Comparison of ENCODE assay signal across 13 cellular contexts in the genomic region with DNA sequence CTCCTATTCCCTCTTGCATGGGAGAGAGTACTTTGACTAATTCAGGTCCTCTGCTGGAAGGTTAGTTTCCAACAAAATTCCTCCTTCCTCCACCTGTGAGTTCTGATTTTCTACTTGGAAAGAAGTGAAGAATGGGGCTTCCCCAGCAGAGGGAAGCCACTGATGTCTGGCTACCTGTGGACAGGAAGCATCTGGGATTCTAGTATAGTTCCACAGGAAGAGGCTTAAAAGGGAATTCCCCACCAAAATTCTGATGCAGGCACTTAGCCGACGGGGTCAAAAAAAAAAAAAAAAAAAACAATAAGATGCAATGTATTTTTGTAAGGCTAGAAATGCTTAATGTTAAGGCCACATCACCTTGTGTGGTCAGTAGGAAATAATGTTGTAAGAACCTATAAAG. TPM values are rescaled to one million over a fixed set of nuclear protein-coding genes. Genes with fewer than 3 reads are reported as not detected.
DNase-seq lines count a peak whose midpoint lies in the region; ATAC-seq, FAIRE-seq and TF ChIP-seq lines count a peak whose summit lies in the region.
"Had no signal": no experiment of that assay in that cellular context is flagged by ENCODE, and none has a peak within 500 bp of the region (broad histone marks: within the 10 kb centered on the region; RNA-seq: fewer than 3 reads in every experiment).

No MANE protein-coding gene starts in this region.

- TF ChIP-seq POLR2A in K562 (conservative IDR thresholded peaks at IDR 0.05): no peak
- TF ChIP-seq POLR2A in suprapubic skin (IDR thresholded peaks at IDR 0.05): no peak

- POLR2A ChIA-PET in activated CD4-positive, alpha-beta memory T cell treated with anti-CD3 and anti-CD28 coated beads, Interleukin-2, amount 10 ng/mL, durations not matched to agents 7 days and 5 days (lab: Charles Lee): interaction anchor here (0.9 to 1.7 kb wide), 4 partner anchors 10 to 201 kb away, joined by 3 to 6 read pairs (median 4); a partner anchor contains a TSS
- POLR2A ChIA-PET in activated CD4-positive, alpha-beta memory T cell treated with anti-CD3 and anti-CD28 coated beads for 36 hours (lab: Charles Lee): interaction anchor here (1.2 kb wide), 1 partner anchor 9 kb away, joined by 6 read pairs; no protein-coding TSS in a partner anchor
- POLR2A ChIA-PET in K562 (lab: Yijun Ruan, JAX): interaction anchor here (1.0 kb wide), 1 partner anchor 76 kb away, joined by 3 read pairs; no protein-coding TSS in a partner anchor

- no peak for ATAC-seq in K562
- no peak for ATAC-seq in lower lobe of right lung
- no peak for ATAC-seq in pancreas

- no peaks in the 10 kb centered on the region; the same call in 1 of the 2 replicates for H4K20me1 ChIP-seq in K562 (replicated peaks; ENCODE audit: control insufficient read depth, insufficient read depth, low read length)

- H3K4me3 ChIP-seq in K562 (no peak overlapping the region), lower lobe of right lung (no peak overlapping the region), suprapubic skin (no peak overlapping the region), pancreas (no peak overlapping the region), small intestine (ENCODE audit: low read depth in 1 of 2, low read length in 2 of 2) (no peak overlapping the region)

- TF ChIP-seq EP300 in K562 (IDR thresholded peaks at IDR 0.05; ENCODE audit: low read length): no peak
- TF ChIP-seq EP300 in suprapubic skin (IDR thresholded peaks at IDR 0.05): no peak

- H3K27ac ChIP-seq in K562 (ENCODE audit: extremely low read depth, low read depth, low read length) (no peak overlapping the region), lower lobe of right lung (peak overlapping the region; percentile 66), suprapubic skin (peak overlapping the region; percentile 83), pancreas (peak overlapping the region in 2 of 4 donors; percentile 51 to 58), small intestine (ENCODE audit: low read depth in 1 of 2, low read length in 1 of 2) (no peak overlapping the region)

- H3K4me3 Mint-ChIP-seq in activated CD4-positive, alpha-beta memory T cell treated with anti-CD3 and anti-CD28 coated beads, Interleukin-2, amount 10 ng/mL, durations not matched to agents 7 days and 5 days: no peak overlapping the region
- H3K4me3 Mint-ChIP-seq in activated CD4-positive, alpha-beta memory T cell treated with anti-CD3 and anti-CD28 coated beads for 36 hours: no peak overlapping the region
- no peak overlapping the region for H3K4me3 Mint-ChIP-seq in T-helper 2 cell treated with Interferon-gamma antibody and Interleukin-4, amounts not matched to agents 5 μg/mL and 100 μg/mL, for 36 hours

- peak overlapping the region; percentile 31 for H3K27ac Mint-ChIP-seq in activated CD4-positive, alpha-beta memory T cell treated with anti-CD3 and anti-CD28 coated beads, Interleukin-2, amount 10 ng/mL, durations not matched to agents 7 days and 5 days
- H3K27ac Mint-ChIP-seq in activated CD4-positive, alpha-beta memory T cell treated with anti-CD3 and anti-CD28 coated beads for 36 hours: no peak overlapping the region
- H3K27ac Mint-ChIP-seq in T-helper 2 cell treated with Interferon-gamma antibody and Interleukin-4, amounts not matched to agents 5 μg/mL and 100 μg/mL, for 36 hours: no peak overlapping the region

- H3K36me3 ChIP-seq in K562 (ENCODE audit: control insufficient read depth, insufficient read depth, low read length) (peaks cover 99% of the 10 kb centered on the region), lower lobe of right lung (peaks cover 80% of the 10 kb centered on the region), suprapubic skin (peaks cover 37% of the 10 kb centered on the region), pancreas (peaks cover 0 to 5% (median 0%) of the 10 kb centered on the region in 3 donors), small intestine (ENCODE audit: control insufficient read depth in 2 of 2, insufficient read depth in 2 of 2, low read length in 2 of 2) (peaks cover 10 to 37% of the 10 kb centered on the region in 2 donors)

- H3K9me3 ChIP-seq in K562 (replicated peaks; ENCODE audit: control insufficient read depth, insufficient read depth, low read depth, low read length): no peaks in the 10 kb centered on the region
- no peaks in the 10 kb centered on the region for H3K9me3 ChIP-seq in lower lobe of right lung
- H3K9me3 ChIP-seq in suprapubic skin: no peaks in the 10 kb centered on the region
- no peaks in the 10 kb centered on the region for H3K9me3 ChIP-seq in pancreas
- H3K9me3 ChIP-seq in small intestine (ENCODE audit: control insufficient read depth, low read depth): no peaks in the 10 kb centered on the region

- in situ Hi-C loops in K562 (cut with MboI): loop anchor here (5.0 kb wide), 1 partner anchor 100 kb away; a partner anchor contains a TSS

- CTCF ChIA-PET in activated CD4-positive, alpha-beta memory T cell treated with anti-CD3 and anti-CD28 coated beads, Interleukin-2, amount 10 ng/mL, durations not matched to agents 7 days and 5 days (lab: Charles Lee): interaction anchor here (1.2 to 6.1 kb wide), 9 partner anchors 7 to 202 kb away, joined by 3 to 57 read pairs (median 8); a partner anchor contains a TSS
- CTCF ChIA-PET in activated CD4-positive, alpha-beta memory T cell treated with anti-CD3 and anti-CD28 coated beads for 36 hours (lab: Charles Lee): interaction anchor here (1.1 to 9.1 kb wide), 11 partner anchors 10 to 202 kb away, joined by 3 to 139 read pairs (median 10); a partner anchor contains a TSS
- CTCF ChIA-PET in K562 (lab: Yijun Ruan, JAX; ENCODE audit: low intra/inter-chr PET ratio): interaction anchor here (0.6 kb wide), 1 partner anchor 110 kb away, joined by 3 read pairs; no protein-coding TSS in a partner anchor

- H3K9me1 ChIP-seq in K562 (ENCODE audit: control insufficient read depth, insufficient read depth, low read length): no peaks in the 10 kb centered on the region

- no peaks in the 10 kb centered on the region for H3K79me2 ChIP-seq in K562 (ENCODE audit: control insufficient read depth, insufficient read depth, low read length)

- H3K9ac ChIP-seq in K562 (ENCODE audit: insufficient read depth in 1 of 2, low read depth in 2 of 2, low read length in 2 of 2): no peak overlapping the region

- no peak overlapping the region for H2AFZ ChIP-seq in K562 (ENCODE audit: low read depth, low read length)

- H3K27me3 ChIP-seq in K562 (ENCODE audit: control insufficient read depth in 2 of 2, insufficient read depth in 2 of 2, low read length in 2 of 2): no peaks in the 10 kb centered on the region
- no peaks in the 10 kb centered on the region for H3K27me3 ChIP-seq in lower lobe of right lung (ENCODE audit: low read depth)
- no peaks in the 10 kb centered on the region for H3K27me3 ChIP-seq in suprapubic skin
- H3K27me3 ChIP-seq in pancreas: no peaks in the 10 kb centered on the region
- no peaks in the 10 kb centered on the region for H3K27me3 ChIP-seq in small intestine (ENCODE audit: control insufficient read depth in 2 of 2, insufficient read depth in 2 of 2, low read length in 2 of 2)

- H3K4me1 Mint-ChIP-seq in activated CD4-positive, alpha-beta memory T cell treated with anti-CD3 and anti-CD28 coated beads, Interleukin-2, amount 10 ng/mL, durations not matched to agents 7 days and 5 days: peaks cover 25% of the 10 kb centered on the region
- H3K4me1 Mint-ChIP-seq in activated CD4-positive, alpha-beta memory T cell treated with anti-CD3 and anti-CD28 coated beads for 36 hours (ENCODE audit: low read depth): peaks cover 36% of the 10 kb centered on the region
- H3K4me1 Mint-ChIP-seq in T-helper 2 cell treated with Interferon-gamma antibody and Interleukin-4, amounts not matched to agents 5 μg/mL and 100 μg/mL, for 36 hours (ENCODE audit: low read depth): peaks cover 13% of the 10 kb centered on the region

- no peak for DNase-seq in activated CD4-positive, alpha-beta memory T cell treated with anti-CD3 and anti-CD28 coated beads, Interleukin-2, amount 10 ng/mL, durations not matched to agents 7 days and 5 days
- DNase-seq in activated CD4-positive, alpha-beta memory T cell treated with anti-CD3 and anti-CD28 coated beads for 36 hours: no peak
- DNase-seq in K562 (ENCODE audit: extremely low read depth in 1 of 4, low spot score in 3 of 4): no peak
- DNase-seq in lower lobe of right lung: no peak
- no peak for DNase-seq in suprapubic skin (ENCODE audit: low spot score in 2 of 2)
- DNase-seq in pancreas: no peak
- DNase-seq in T-helper 2 cell treated with Interferon-gamma antibody and Interleukin-4, amounts not matched to agents 5 μg/mL and 100 μg/mL, for 36 hours (ENCODE audit: low spot score): no peak
- no peak for DNase-seq in small intestine
- DNase-seq: 8988T; activated CD4-positive, alpha-beta T cell treated with anti-CD3 and anti-CD28 coated beads for 1 hour; EL; kidney; NCI-H2227 treated with DMSO at 0.1 percent for 48 hours had no signal

- TF ChIP-seq RAD21 in K562 (CRISPR knock-in tag; conservative IDR thresholded peaks at IDR 0.05 in 1 of 2, IDR thresholded peaks at IDR 0.05 in 1 of 2): no peak

- no peaks in the 10 kb centered on the region for H3K27me3 Mint-ChIP-seq in activated CD4-positive, alpha-beta memory T cell treated with anti-CD3 and anti-CD28 coated beads, Interleukin-2, amount 10 ng/mL, durations not matched to agents 7 days and 5 days
- H3K27me3 Mint-ChIP-seq in activated CD4-positive, alpha-beta memory T cell treated with anti-CD3 and anti-CD28 coated beads for 36 hours: no peaks in the 10 kb centered on the region
- H3K27me3 Mint-ChIP-seq in T-helper 2 cell treated with Interferon-gamma antibody and Interleukin-4, amounts not matched to agents 5 μg/mL and 100 μg/mL, for 36 hours (ENCODE audit: low read depth): no peaks in the 10 kb centered on the region

- H3K4me1 ChIP-seq in K562 (replicated peaks in 1 of 2; ENCODE audit: control insufficient read depth in 2 of 2, insufficient read depth in 2 of 2, low read length in 2 of 2) (peaks cover 0 to 7% of the 10 kb centered on the region in 2 experiments; a peak in 2 of 5 replicates), lower lobe of right lung (peaks cover 74% of the 10 kb centered on the region), suprapubic skin (peaks cover 63% of the 10 kb centered on the region), pancreas (peaks cover 5 to 26% (median 11%) of the 10 kb centered on the region in 3 donors), small intestine (ENCODE audit: control insufficient read depth in 2 of 2, insufficient read depth in 1 of 2, low read depth in 1 of 2, low read length in 1 of 2) (peaks cover 2 to 4% of the 10 kb centered on the region in 2 donors)

- H3K4me2 ChIP-seq in K562 (ENCODE audit: insufficient read depth, low read length): no peak overlapping the region

- BruUV-seq in K562 (replicated peaks; lab: Mats Ljungman, UMichigan): TSS peak; percentile 6

- intact Hi-C loops in activated CD4-positive, alpha-beta memory T cell treated with anti-CD3 and anti-CD28 coated beads for 36 hours (cut with micrococcal nuclease): no loop called here
- intact Hi-C loops in K562 (cut with micrococcal nuclease) (loop anchor here (5.0 kb wide), 1 partner anchor 110 kb away; a partner anchor contains a TSS), lower lobe of right lung (cut with DNase I) (no loop called here), pancreas (cut with DNase I) (loop anchor here in 1 of 3 donors (10.0 kb wide), 1 partner anchor 108 kb away; a partner anchor contains a TSS)

- H3K36me3 Mint-ChIP-seq in activated CD4-positive, alpha-beta memory T cell treated with anti-CD3 and anti-CD28 coated beads, Interleukin-2, amount 10 ng/mL, durations not matched to agents 7 days and 5 days (ENCODE audit: low read depth): peaks cover 93% of the 10 kb centered on the region
- H3K36me3 Mint-ChIP-seq in activated CD4-positive, alpha-beta memory T cell treated with anti-CD3 and anti-CD28 coated beads for 36 hours: peaks cover 63% of the 10 kb centered on the region
- H3K36me3 Mint-ChIP-seq in T-helper 2 cell treated with Interferon-gamma antibody and Interleukin-4, amounts not matched to agents 5 μg/mL and 100 μg/mL, for 36 hours (ENCODE audit: low read depth): peaks cover 71% of the 10 kb centered on the region

- TF ChIP-seq CTCF in K562 (IDR thresholded peaks at IDR 0.05 in 2 of 3, conservative IDR thresholded peaks at IDR 0.05 in 1 of 3; ENCODE audit: insufficient read depth in 2 of 3, low read depth in 1 of 3, low read length in 3 of 3) (no peak), lower lobe of right lung (IDR thresholded peaks at IDR 0.05) (no peak), suprapubic skin (IDR thresholded peaks at IDR 0.05) (no peak), pancreas (IDR thresholded peaks at IDR 0.05) (no peak)

- WGBS in K562 (ENCODE audit: insufficient coverage, low coverage, missing lambda C conversion rate): 90% methylated on average over 2 of the region's 2 CpGs
- 38% methylated on average over 2 of the region's 2 CpGs for WGBS in suprapubic skin
- WGBS in pancreas, 2 donors: 71 to 76% methylated on average over 2 of the region's 2 CpGs
- 52 to 72% (median 69%) methylated on average over 2 of the region's 2 CpGs for WGBS in small intestine, 3 donors

- FAIRE-seq in K562 (lab: Jason Lieb, UNC) (no peak), pancreas (lab: Jason Lieb, UNC) (no peak), small intestine (lab: Jason Lieb, UNC) (no peak)
- FAIRE-seq: kidney had no signal

- no peaks in the 10 kb centered on the region for H3K9me3 Mint-ChIP-seq in activated CD4-positive, alpha-beta memory T cell treated with anti-CD3 and anti-CD28 coated beads, Interleukin-2, amount 10 ng/mL, durations not matched to agents 7 days and 5 days
- H3K9me3 Mint-ChIP-seq in activated CD4-positive, alpha-beta memory T cell treated with anti-CD3 and anti-CD28 coated beads for 36 hours: no peaks in the 10 kb centered on the region
- H3K9me3 Mint-ChIP-seq in T-helper 2 cell treated with Interferon-gamma antibody and Interleukin-4, amounts not matched to agents 5 μg/mL and 100 μg/mL, for 36 hours: no peaks in the 10 kb centered on the region

RNA-seq across cellular contexts. Expression of a gene that starts 33.4 kb away (rescaled TPM):
- not detected for total RNA-seq in activated CD4-positive, alpha-beta memory T cell treated with anti-CD3 and anti-CD28 coated beads, Interleukin-2, amount 10 ng/mL, durations not matched to agents 7 days and 5 days
- total RNA-seq in activated CD4-positive, alpha-beta memory T cell treated with anti-CD3 and anti-CD28 coated beads for 36 hours: not detected
- 0.14 TPM in 1 of 2 replicates, not detected in the other for total RNA-seq in K562 (2011; cell fraction: chromatin; rRNA removed; ENCODE audit: low replicate concordance)
- total RNA-seq in K562 (2011; cell fraction: nucleolus; rRNA removed): 0.17 TPM in 1 of 2 replicates, not detected in the other
- total RNA-seq in K562 (2011; cell fraction: nucleoplasm; rRNA removed): not detected in 2 replicates
- total RNA-seq in K562 (2014; rRNA removed) (not detected in 2 replicates), K562 (2014; rRNA removed; fragmentation: Illumina TruSeq; extraction: Trizol) (not detected in 2 replicates), K562 (2015; rRNA removed; fragmentation: Illumina TruSeq; extraction: Trizol) (not detected in 2 replicates), K562 (2021) (not detected in 2 replicates), lower lobe of right lung (1.8 TPM), suprapubic skin (10 to 100 TPM in 1 of 4 donors, 1 to 10 TPM in 3; 1.6 to 10.5 (median 3.2) TPM), pancreas (under 1 TPM; 0.17 to 0.98 (median 0.76) TPM)
- polyA plus RNA-seq in K562 (2011; rRNA removed) (not detected in 2 replicates), K562 (2014; fragmentation: Illumina TruSeq; extraction: Trizol) (not detected in 2 replicates), K562 (2014; fragmentation: Nextera tagmentation; extraction: Ambion mirVana) (not detected), K562 (2014; rRNA removed) (not detected in 2 replicates), pancreas (under 1 TPM; 0.09 to 0.61 TPM), small intestine (under 1 TPM in 1 of 3 donors, not detected in 2; 0.07 TPM)
- not detected in 2 replicates for polyA plus RNA-seq in K562 (2011; cell fraction: cytosol; rRNA removed)
- polyA plus RNA-seq in K562 (2011; cell fraction: nucleus; rRNA removed): not detected in 2 replicates
- not detected in 2 replicates for polyA plus RNA-seq in K562 (2012)
- not detected in 2 replicates for polyA minus RNA-seq in K562 (2011; rRNA and poly(A)+ RNA removed)
- not detected in 2 replicates for polyA minus RNA-seq in K562 (2011; cell fraction: cytosol; rRNA and poly(A)+ RNA removed)
- polyA minus RNA-seq in K562 (2011; cell fraction: nucleus; rRNA and poly(A)+ RNA removed): not detected in 2 replicates

RNA-seq across cellular contexts. Expression of a gene that starts 37.5 kb away (rescaled TPM):
- total RNA-seq in activated CD4-positive, alpha-beta memory T cell treated with anti-CD3 and anti-CD28 coated beads, Interleukin-2, amount 10 ng/mL, durations not matched to agents 7 days and 5 days: not detected
- not detected for total RNA-seq in activated CD4-positive, alpha-beta memory T cell treated with anti-CD3 and anti-CD28 coated beads for 36 hours
- not detected in 2 replicates for total RNA-seq in K562 (2011; cell fraction: chromatin; rRNA removed; ENCODE audit: low replicate concordance)
- not detected in 2 replicates for total RNA-seq in K562 (2011; cell fraction: nucleolus; rRNA removed)
- total RNA-seq in K562 (2011; cell fraction: nucleoplasm; rRNA removed): not detected in 2 replicates
- total RNA-seq in K562 (2014; rRNA removed) (0.05 TPM in 1 of 2 replicates, not detected in the other), K562 (2014; rRNA removed; fragmentation: Illumina TruSeq; extraction: Trizol) (not detected in 2 replicates), K562 (2015; rRNA removed; fragmentation: Illumina TruSeq; extraction: Trizol) (not detected in 2 replicates), K562 (2021) (not detected in 2 replicates), lower lobe of right lung (1.5 TPM), suprapubic skin (10 to 100 TPM in 3 of 4 donors, 1 to 10 TPM in 1; 2.7 to 30.6 (median 15.0) TPM), pancreas (1 to 10 TPM in 3 of 6 donors, under 1 TPM in 3; 0.41 to 1.4 (median 0.91) TPM)
- polyA plus RNA-seq in K562 (2011; rRNA removed) (not detected in 2 replicates), K562 (2014; fragmentation: Illumina TruSeq; extraction: Trizol) (not detected in 2 replicates), K562 (2014; fragmentation: Nextera tagmentation; extraction: Ambion mirVana) (not detected), K562 (2014; rRNA removed) (not detected in 2 replicates), pancreas (under 1 TPM; 0.35 to 0.65 TPM), small intestine (under 1 TPM in 1 of 3 donors, not detected in 2; 0.34 TPM)
- polyA plus RNA-seq in K562 (2011; cell fraction: cytosol; rRNA removed): not detected in 2 replicates
- polyA plus RNA-seq in K562 (2011; cell fraction: nucleus; rRNA removed): not detected in 2 replicates
- not detected in 2 replicates for polyA plus RNA-seq in K562 (2012)
- not detected in 2 replicates for polyA minus RNA-seq in K562 (2011; rRNA and poly(A)+ RNA removed)
- polyA minus RNA-seq in K562 (2011; cell fraction: cytosol; rRNA and poly(A)+ RNA removed): not detected in 2 replicates
- polyA minus RNA-seq in K562 (2011; cell fraction: nucleus; rRNA and poly(A)+ RNA removed): not detected in 2 replicates

RNA-seq across cellular contexts. Expression of a gene that starts 46.5 kb away (rescaled TPM):
- not detected for total RNA-seq in activated CD4-positive, alpha-beta memory T cell treated with anti-CD3 and anti-CD28 coated beads, Interleukin-2, amount 10 ng/mL, durations not matched to agents 7 days and 5 days
- not detected for total RNA-seq in activated CD4-positive, alpha-beta memory T cell treated with anti-CD3 and anti-CD28 coated beads for 36 hours
- 0.12 TPM in 1 of 2 replicates, not detected in the other for total RNA-seq in K562 (2011; cell fraction: chromatin; rRNA removed; ENCODE audit: low replicate concordance)
- total RNA-seq in K562 (2011; cell fraction: nucleolus; rRNA removed): not detected in 2 replicates
- total RNA-seq in K562 (2011; cell fraction: nucleoplasm; rRNA removed): not detected in 2 replicates
- total RNA-seq in K562 (2014; rRNA removed): not detected in 2 replicates
- total RNA-seq in K562 (2014; rRNA removed; fragmentation: Illumina TruSeq; extraction: Trizol): not detected in 2 replicates
- not detected in 2 replicates for total RNA-seq in K562 (2015; rRNA removed; fragmentation: Illumina TruSeq; extraction: Trizol)
- 0.07 and 0.20 TPM in 2 replicates for total RNA-seq in K562 (2021)
- polyA plus RNA-seq in K562 (2011; rRNA removed): not detected in 2 replicates
- not detected in 2 replicates for polyA plus RNA-seq in K562 (2011; cell fraction: cytosol; rRNA removed)
- polyA plus RNA-seq in K562 (2011; cell fraction: nucleus; rRNA removed): not detected in 2 replicates
- polyA plus RNA-seq in K562 (2012): not detected in 2 replicates
- polyA plus RNA-seq in K562 (2014; fragmentation: Illumina TruSeq; extraction: Trizol): not detected in 2 replicates
- not detected for polyA plus RNA-seq in K562 (2014; fragmentation: Nextera tagmentation; extraction: Ambion mirVana)
- not detected in 2 replicates for polyA plus RNA-seq in K562 (2014; rRNA removed)
- polyA minus RNA-seq in K562 (2011; rRNA and poly(A)+ RNA removed): not detected in 2 replicates
- polyA minus RNA-seq in K562 (2011; cell fraction: cytosol; rRNA and poly(A)+ RNA removed): not detected in 2 replicates
- not detected in 2 replicates for polyA minus RNA-seq in K562 (2011; cell fraction: nucleus; rRNA and poly(A)+ RNA removed)
- total RNA-seq in lower lobe of right lung: 82.4 TPM
- total RNA-seq in suprapubic skin: 10 to 100 TPM; 30.0 to 73.4 (median 60.4) TPM
- 10 to 100 TPM in 5 of 6 donors, 1 to 10 TPM in 1; 9.1 to 25.3 (median 16.7) TPM for total RNA-seq in pancreas
- polyA plus RNA-seq in pancreas: 10 to 100 TPM; 20.0 to 23.1 TPM
- 10 to 100 TPM in 1 of 3 donors, 1 to 10 TPM in 2; 2.5 to 33.3 (median 3.0) TPM for polyA plus RNA-seq in small intestine

Comparison
In these comparisons a context has a peak if more than half of its experiments do, and no peak if none do; other contexts are left out.
1. H3K27ac ChIP-seq: peak in lower lobe of right lung (single experiment) and suprapubic skin (single experiment); none in K562 (single experiment) and small intestine (0 of 2).
2. RNA of a gene that starts 46.5 kb away (total RNA-seq): 82.4 TPM in lower lobe of right lung (single experiment), 30.0 to 73.4 TPM in suprapubic skin and 9.1 to 25.3 TPM in pancreas; not detected in activated CD4-positive, alpha-beta memory T cell treated with anti-CD3 and anti-CD28 coated beads, Interleukin-2, amount 10 ng/mL, durations not matched to agents 7 days and 5 days, not detected in activated CD4-positive, alpha-beta memory T cell treated with anti-CD3 and anti-CD28 coated beads for 36 hours and 0.07 to 0.20 TPM in K562; every median in the first group is over 4 times any median in the second.